ENCODE assay signal across 1 cellular context in the genomic region with DNA sequence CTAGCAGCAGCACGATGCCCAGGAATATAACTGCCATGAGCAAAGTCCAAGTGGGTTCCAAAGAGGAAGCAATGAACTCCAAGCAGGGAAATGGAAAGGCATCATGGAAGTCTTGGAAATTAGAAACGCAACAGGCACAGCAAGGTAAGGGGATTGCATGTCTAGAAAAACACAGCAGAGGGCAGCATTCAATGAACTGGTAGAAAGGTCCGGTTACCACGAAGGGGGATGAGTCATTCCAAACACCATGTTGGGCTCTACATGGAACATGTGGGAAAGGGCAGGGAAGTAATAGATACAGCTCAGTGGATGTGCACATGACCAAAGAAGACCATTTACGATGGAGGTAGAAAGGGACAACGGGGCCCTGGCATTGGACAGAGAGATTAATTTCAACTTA.
A peak's percentile ranks its signal among the peaks of the same experiment; 100 is the strongest.
TF ChIP-seq lines count a peak whose summit lies in the region.

No MANE protein-coding gene starts in this region.

TF ChIP-seq in HEK293, 187 proteins besides CTCF, POLR2A, EP300 and RAD21 (continued from another document):
- TF ChIP-seq, protein P1, sequence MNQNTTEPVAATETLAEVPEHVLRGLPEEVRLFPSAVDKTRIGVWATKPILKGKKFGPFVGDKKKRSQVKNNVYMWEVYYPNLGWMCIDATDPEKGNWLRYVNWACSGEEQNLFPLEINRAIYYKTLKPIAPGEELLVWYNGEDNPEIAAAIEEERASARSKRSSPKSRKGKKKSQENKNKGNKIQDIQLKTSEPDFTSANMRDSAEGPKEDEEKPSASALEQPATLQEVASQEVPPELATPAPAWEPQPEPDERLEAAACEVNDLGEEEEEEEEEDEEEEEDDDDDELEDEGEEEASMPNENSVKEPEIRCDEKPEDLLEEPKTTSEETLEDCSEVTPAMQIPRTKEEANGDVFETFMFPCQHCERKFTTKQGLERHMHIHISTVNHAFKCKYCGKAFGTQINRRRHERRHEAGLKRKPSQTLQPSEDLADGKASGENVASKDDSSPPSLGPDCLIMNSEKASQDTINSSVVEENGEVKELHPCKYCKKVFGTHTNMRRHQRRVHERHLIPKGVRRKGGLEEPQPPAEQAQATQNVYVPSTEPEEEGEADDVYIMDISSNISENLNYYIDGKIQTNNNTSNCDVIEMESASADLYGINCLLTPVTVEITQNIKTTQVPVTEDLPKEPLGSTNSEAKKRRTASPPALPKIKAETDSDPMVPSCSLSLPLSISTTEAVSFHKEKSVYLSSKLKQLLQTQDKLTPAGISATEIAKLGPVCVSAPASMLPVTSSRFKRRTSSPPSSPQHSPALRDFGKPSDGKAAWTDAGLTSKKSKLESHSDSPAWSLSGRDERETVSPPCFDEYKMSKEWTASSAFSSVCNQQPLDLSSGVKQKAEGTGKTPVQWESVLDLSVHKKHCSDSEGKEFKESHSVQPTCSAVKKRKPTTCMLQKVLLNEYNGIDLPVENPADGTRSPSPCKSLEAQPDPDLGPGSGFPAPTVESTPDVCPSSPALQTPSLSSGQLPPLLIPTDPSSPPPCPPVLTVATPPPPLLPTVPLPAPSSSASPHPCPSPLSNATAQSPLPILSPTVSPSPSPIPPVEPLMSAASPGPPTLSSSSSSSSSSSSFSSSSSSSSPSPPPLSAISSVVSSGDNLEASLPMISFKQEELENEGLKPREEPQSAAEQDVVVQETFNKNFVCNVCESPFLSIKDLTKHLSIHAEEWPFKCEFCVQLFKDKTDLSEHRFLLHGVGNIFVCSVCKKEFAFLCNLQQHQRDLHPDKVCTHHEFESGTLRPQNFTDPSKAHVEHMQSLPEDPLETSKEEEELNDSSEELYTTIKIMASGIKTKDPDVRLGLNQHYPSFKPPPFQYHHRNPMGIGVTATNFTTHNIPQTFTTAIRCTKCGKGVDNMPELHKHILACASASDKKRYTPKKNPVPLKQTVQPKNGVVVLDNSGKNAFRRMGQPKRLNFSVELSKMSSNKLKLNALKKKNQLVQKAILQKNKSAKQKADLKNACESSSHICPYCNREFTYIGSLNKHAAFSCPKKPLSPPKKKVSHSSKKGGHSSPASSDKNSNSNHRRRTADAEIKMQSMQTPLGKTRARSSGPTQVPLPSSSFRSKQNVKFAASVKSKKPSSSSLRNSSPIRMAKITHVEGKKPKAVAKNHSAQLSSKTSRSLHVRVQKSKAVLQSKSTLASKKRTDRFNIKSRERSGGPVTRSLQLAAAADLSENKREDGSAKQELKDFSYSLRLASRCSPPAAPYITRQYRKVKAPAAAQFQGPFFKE (tag by site-specific recombination; IDR thresholded peaks at IDR 0.05; ENCODE audit: borderline replicate concordance), result no peak
- no peak for TF ChIP-seq ZNF777 (tag by site-specific recombination; IDR thresholded peaks at IDR 0.05; ENCODE audit: borderline replicate concordance)
- TF ChIP-seq ZNF221 (tag by site-specific recombination; IDR thresholded peaks at IDR 0.05; ENCODE audit: borderline replicate concordance), result no peak
- TF ChIP-seq ZSCAN16 (tag by site-specific recombination; IDR thresholded peaks at IDR 0.05), result no peak
- TF ChIP-seq, protein P2, sequence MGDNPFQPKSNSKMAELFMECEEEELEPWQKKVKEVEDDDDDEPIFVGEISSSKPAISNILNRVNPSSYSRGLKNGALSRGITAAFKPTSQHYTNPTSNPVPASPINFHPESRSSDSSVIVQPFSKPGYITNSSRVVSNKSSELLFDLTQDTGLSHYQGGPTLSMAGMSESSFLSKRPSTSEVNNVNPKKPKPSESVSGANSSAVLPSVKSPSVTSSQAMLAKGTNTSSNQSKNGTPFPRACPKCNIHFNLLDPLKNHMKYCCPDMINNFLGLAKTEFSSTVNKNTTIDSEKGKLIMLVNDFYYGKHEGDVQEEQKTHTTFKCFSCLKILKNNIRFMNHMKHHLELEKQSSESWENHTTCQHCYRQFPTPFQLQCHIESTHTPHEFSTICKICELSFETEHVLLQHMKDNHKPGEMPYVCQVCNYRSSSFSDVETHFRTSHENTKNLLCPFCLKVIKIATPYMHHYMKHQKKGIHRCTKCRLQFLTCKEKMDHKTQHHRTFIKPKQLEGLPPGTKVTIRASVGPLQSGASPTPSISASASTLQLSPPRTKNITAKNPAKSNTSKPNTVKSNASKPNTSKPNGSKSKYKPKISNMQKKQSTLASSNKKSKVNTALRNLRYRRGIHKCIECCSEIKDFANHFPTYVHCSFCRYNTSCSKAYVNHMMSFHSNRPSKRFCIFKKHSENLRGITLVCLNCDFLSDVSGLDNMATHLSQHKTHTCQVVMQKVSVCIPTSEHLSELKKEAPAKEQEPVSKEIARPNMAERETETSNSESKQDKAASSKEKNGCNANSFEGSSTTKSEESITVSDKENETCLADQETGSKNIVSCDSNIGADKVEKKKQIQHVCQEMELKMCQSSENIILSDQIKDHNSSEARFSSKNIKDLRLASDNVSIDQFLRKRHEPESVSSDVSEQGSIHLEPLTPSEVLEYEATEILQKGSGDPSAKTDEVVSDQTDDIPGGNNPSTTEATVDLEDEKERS (tag by site-specific recombination; IDR thresholded peaks at IDR 0.05), result no peak
- TF ChIP-seq, protein P3, sequence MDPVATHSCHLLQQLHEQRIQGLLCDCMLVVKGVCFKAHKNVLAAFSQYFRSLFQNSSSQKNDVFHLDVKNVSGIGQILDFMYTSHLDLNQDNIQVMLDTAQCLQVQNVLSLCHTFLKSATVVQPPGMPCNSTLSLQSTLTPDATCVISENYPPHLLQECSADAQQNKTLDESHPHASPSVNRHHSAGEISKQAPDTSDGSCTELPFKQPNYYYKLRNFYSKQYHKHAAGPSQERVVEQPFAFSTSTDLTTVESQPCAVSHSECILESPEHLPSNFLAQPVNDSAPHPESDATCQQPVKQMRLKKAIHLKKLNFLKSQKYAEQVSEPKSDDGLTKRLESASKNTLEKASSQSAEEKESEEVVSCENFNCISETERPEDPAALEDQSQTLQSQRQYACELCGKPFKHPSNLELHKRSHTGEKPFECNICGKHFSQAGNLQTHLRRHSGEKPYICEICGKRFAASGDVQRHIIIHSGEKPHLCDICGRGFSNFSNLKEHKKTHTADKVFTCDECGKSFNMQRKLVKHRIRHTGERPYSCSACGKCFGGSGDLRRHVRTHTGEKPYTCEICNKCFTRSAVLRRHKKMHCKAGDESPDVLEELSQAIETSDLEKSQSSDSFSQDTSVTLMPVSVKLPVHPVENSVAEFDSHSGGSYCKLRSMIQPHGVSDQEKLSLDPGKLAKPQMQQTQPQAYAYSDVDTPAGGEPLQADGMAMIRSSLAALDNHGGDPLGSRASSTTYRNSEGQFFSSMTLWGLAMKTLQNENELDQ (tag by site-specific recombination; IDR thresholded peaks at IDR 0.05; ENCODE audit: low read depth), result no peak
- peak; percentile 47; the same call in 1 of the 2 replicates for TF ChIP-seq ZNF629 (tag by site-specific recombination; IDR thresholded peaks at IDR 0.05)
- peak; percentile 70 for TF ChIP-seq SP7 (tag by site-specific recombination; IDR thresholded peaks at IDR 0.05)
- TF ChIP-seq ZNF501 (tag by site-specific recombination; IDR thresholded peaks at IDR 0.05), result no peak
- TF ChIP-seq, protein P4, sequence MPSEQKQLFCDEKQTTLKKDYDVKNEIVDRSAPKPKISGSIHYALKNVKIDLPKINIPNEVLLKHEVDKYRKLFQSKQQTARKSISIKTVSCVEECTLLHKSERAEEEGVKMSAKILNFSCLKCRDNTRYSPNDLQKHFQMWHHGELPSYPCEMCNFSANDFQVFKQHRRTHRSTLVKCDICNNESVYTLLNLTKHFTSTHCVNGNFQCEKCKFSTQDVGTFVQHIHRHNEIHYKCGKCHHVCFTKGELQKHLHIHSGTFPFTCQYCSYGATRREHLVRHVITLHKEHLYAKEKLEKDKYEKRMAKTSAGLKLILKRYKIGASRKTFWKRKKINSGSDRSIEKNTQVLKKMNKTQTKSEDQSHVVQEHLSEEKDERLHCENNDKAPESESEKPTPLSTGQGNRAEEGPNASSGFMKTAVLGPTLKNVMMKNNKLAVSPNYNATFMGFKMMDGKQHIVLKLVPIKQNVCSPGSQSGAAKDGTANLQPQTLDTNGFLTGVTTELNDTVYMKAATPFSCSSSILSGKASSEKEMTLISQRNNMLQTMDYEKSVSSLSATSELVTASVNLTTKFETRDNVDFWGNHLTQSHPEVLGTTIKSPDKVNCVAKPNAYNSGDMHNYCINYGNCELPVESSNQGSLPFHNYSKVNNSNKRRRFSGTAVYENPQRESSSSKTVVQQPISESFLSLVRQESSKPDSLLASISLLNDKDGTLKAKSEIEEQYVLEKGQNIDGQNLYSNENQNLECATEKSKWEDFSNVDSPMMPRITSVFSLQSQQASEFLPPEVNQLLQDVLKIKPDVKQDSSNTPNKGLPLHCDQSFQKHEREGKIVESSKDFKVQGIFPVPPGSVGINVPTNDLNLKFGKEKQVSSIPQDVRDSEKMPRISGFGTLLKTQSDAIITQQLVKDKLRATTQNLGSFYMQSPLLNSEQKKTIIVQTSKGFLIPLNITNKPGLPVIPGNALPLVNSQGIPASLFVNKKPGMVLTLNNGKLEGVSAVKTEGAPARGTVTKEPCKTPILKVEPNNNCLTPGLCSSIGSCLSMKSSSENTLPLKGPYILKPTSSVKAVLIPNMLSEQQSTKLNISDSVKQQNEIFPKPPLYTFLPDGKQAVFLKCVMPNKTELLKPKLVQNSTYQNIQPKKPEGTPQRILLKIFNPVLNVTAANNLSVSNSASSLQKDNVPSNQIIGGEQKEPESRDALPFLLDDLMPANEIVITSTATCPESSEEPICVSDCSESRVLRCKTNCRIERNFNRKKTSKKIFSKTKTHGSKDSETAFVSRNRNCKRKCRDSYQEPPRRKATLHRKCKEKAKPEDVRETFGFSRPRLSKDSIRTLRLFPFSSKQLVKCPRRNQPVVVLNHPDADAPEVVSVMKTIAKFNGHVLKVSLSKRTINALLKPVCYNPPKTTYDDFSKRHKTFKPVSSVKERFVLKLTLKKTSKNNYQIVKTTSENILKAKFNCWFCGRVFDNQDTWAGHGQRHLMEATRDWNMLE (tag by site-specific recombination; conservative IDR thresholded peaks at IDR 0.05; ENCODE audit: low read depth), result 0 out of 2 replicates have a peak, but pooled peaks have one; percentile 50
- TF ChIP-seq ZNF248 (tag by site-specific recombination; IDR thresholded peaks at IDR 0.05), result no peak
- no peak for TF ChIP-seq KLF7 (tag by site-specific recombination; IDR thresholded peaks at IDR 0.05; ENCODE audit: borderline replicate concordance)
- peak; percentile 33; the same call in 1 of the 2 replicates for TF ChIP-seq GLIS1 (tag by site-specific recombination; IDR thresholded peaks at IDR 0.05)
- no peak for TF ChIP-seq ZNF76 (tag by site-specific recombination; IDR thresholded peaks at IDR 0.05; ENCODE audit: borderline replicate concordance, low read depth)
- TF ChIP-seq, protein P5, sequence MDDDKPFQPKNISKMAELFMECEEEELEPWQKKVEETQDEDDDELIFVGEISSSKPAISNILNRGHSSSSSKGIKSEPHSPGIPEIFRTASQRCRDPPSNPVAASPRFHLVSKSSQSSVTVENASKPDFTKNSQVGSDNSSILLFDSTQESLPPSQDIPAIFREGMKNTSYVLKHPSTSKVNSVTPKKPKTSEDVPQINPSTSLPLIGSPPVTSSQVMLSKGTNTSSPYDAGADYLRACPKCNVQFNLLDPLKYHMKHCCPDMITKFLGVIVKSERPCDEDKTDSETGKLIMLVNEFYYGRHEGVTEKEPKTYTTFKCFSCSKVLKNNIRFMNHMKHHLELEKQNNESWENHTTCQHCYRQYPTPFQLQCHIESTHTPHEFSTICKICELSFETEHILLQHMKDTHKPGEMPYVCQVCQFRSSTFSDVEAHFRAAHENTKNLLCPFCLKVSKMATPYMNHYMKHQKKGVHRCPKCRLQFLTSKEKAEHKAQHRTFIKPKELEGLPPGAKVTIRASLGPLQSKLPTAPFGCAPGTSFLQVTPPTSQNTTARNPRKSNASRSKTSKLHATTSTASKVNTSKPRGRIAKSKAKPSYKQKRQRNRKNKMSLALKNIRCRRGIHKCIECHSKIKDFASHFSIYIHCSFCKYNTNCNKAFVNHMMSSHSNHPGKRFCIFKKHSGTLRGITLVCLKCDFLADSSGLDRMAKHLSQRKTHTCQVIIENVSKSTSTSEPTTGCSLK (tag by site-specific recombination; IDR thresholded peaks at IDR 0.05), result no peak
- TF ChIP-seq TCF7L2 (IDR thresholded peaks at IDR 0.05; ENCODE audit: borderline replicate concordance, low read depth, low read length), result no peak
- 0 out of 2 replicates have a peak, but pooled peaks have one; percentile 25 for TF ChIP-seq ZBTB17 (tag by site-specific recombination; IDR thresholded peaks at IDR 0.05)
- TF ChIP-seq, protein P6, sequence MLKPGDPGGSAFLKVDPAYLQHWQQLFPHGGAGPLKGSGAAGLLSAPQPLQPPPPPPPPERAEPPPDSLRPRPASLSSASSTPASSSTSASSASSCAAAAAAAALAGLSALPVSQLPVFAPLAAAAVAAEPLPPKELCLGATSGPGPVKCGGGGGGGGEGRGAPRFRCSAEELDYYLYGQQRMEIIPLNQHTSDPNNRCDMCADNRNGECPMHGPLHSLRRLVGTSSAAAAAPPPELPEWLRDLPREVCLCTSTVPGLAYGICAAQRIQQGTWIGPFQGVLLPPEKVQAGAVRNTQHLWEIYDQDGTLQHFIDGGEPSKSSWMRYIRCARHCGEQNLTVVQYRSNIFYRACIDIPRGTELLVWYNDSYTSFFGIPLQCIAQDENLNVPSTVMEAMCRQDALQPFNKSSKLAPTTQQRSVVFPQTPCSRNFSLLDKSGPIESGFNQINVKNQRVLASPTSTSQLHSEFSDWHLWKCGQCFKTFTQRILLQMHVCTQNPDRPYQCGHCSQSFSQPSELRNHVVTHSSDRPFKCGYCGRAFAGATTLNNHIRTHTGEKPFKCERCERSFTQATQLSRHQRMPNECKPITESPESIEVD (tag by site-specific recombination; IDR thresholded peaks at IDR 0.05), result no peak
- no peak for TF ChIP-seq ZNF792 (tag by site-specific recombination; IDR thresholded peaks at IDR 0.05)
- no peak for TF ChIP-seq ZBTB1 (tag by site-specific recombination; IDR thresholded peaks at IDR 0.05)
- no peak for TF ChIP-seq ZNF791 (tag by site-specific recombination; IDR thresholded peaks at IDR 0.05)
- TF ChIP-seq, protein P7, sequence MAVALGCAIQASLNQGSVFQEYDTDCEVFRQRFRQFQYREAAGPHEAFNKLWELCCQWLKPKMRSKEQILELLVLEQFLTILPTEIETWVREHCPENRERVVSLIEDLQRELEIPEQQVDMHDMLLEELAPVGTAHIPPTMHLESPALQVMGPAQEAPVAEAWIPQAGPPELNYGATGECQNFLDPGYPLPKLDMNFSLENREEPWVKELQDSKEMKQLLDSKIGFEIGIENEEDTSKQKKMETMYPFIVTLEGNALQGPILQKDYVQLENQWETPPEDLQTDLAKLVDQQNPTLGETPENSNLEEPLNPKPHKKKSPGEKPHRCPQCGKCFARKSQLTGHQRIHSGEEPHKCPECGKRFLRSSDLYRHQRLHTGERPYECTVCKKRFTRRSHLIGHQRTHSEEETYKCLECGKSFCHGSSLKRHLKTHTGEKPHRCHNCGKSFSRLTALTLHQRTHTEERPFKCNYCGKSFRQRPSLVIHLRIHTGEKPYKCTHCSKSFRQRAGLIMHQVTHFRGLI (tag by site-specific recombination; IDR thresholded peaks at IDR 0.05), result peak; percentile 94
- peak; percentile 95 for TF ChIP-seq SCRT1 (tag by site-specific recombination; IDR thresholded peaks at IDR 0.05; ENCODE audit: borderline replicate concordance)
- TF ChIP-seq, protein P8, sequence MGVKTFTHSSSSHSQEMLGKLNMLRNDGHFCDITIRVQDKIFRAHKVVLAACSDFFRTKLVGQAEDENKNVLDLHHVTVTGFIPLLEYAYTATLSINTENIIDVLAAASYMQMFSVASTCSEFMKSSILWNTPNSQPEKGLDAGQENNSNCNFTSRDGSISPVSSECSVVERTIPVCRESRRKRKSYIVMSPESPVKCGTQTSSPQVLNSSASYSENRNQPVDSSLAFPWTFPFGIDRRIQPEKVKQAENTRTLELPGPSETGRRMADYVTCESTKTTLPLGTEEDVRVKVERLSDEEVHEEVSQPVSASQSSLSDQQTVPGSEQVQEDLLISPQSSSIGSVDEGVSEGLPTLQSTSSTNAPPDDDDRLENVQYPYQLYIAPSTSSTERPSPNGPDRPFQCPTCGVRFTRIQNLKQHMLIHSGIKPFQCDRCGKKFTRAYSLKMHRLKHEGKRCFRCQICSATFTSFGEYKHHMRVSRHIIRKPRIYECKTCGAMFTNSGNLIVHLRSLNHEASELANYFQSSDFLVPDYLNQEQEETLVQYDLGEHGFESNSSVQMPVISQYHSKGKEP (tag by site-specific recombination; IDR thresholded peaks at IDR 0.05), result no peak
- TF ChIP-seq MZF1 (tag by site-specific recombination; IDR thresholded peaks at IDR 0.05; ENCODE audit: borderline replicate concordance), result peak; percentile 88
- no peak for TF ChIP-seq ZNF529 (tag by site-specific recombination; IDR thresholded peaks at IDR 0.05; ENCODE audit: insufficient replicate concordance)
